Comparison of ENCODE assay signal across 13 cellular contexts in genomic region chr11:76771446-76772099, GRCh38. TPM values are rescaled to one million over a fixed set of nuclear protein-coding genes. Genes with fewer than 3 reads are reported as not detected.
DNase-seq lines count a peak whose midpoint lies in the region; ATAC-seq and TF ChIP-seq lines count a peak whose summit lies in the region.
"Had no signal": no experiment of that assay in that cellular context is flagged by ENCODE, and none has a peak within 500 bp of the region (broad histone marks: within the 10 kb centered on the region; RNA-seq: fewer than 3 reads in every experiment).

No MANE protein-coding gene starts in this region.

- H3K4me1 Mint-ChIP-seq in activated T-helper 1 cell treated with anti-CD3 and anti-CD28 coated beads, Interleukin-12 subunit alpha, Interleukin-12 subunit beta, Interleukin-2, Interleukin-4 antibody, amounts not matched to agents 30 ng/mL and 10 ng/mL and 1 ng/mL, durations not matched to agents 14 hours and 24 hours and 36 hours (ENCODE audit: low read depth), result peaks cover 43% of the 10 kb centered on the region
- H3K4me1 Mint-ChIP-seq: B cell had no signal

- H3K36me3 ChIP-seq in BLaER1 (no peaks in the 10 kb centered on the region), PC-3 (ENCODE audit: low read depth, low read length) (no peaks in the 10 kb centered on the region), esophagus squamous epithelium (no peaks in the 10 kb centered on the region), gastrocnemius medialis (no peaks in the 10 kb centered on the region)
- H3K36me3 ChIP-seq in effector memory CD4-positive, alpha-beta T cell (ENCODE audit: control insufficient read depth, insufficient read depth, low read length), result no peaks in the 10 kb centered on the region

- H3K36me3 Mint-ChIP-seq in activated T-helper 1 cell treated with anti-CD3 and anti-CD28 coated beads, Interleukin-12 subunit alpha, Interleukin-12 subunit beta, Interleukin-2, Interleukin-4 antibody, amounts not matched to agents 30 ng/mL and 10 ng/mL and 1 ng/mL, durations not matched to agents 14 hours and 24 hours and 36 hours (ENCODE audit: low read depth), result peaks cover 2% of the 10 kb centered on the region

- H3K9me3 ChIP-seq in BLaER1 (peaks cover 13% of the 10 kb centered on the region), PC-3 (ENCODE audit: low read length) (peaks cover 10% of the 10 kb centered on the region; the same call in 1 of the 2 replicates), esophagus squamous epithelium (peaks cover 0 to 10% (median 6%) of the 10 kb centered on the region in 3 donors), gastrocnemius medialis (peaks cover 0 to 3% (median 0%) of the 10 kb centered on the region in 3 donors)
- peaks cover 1% of the 10 kb centered on the region for H3K9me3 ChIP-seq in effector memory CD4-positive, alpha-beta T cell (ENCODE audit: control insufficient read depth, low read length)

- CTCF ChIA-PET in PC-3 (lab: Charles Lee), result no interaction called here

- H3K4me3 ChIP-seq in BLaER1 (no peak overlapping the region), PC-3 (ENCODE audit: low read length) (no peak overlapping the region; the same call in 1 of the 2 replicates), esophagus squamous epithelium (no peak overlapping the region), gastrocnemius medialis (no peak overlapping the region)
- no peak overlapping the region for H3K4me3 ChIP-seq in effector memory CD4-positive, alpha-beta T cell (ENCODE audit: insufficient read depth, low read depth, low read length, poor library complexity, severe bottlenecking)

- H3K9me3 Mint-ChIP-seq in activated T-helper 1 cell treated with anti-CD3 and anti-CD28 coated beads, Interleukin-12 subunit alpha, Interleukin-12 subunit beta, Interleukin-2, Interleukin-4 antibody, amounts not matched to agents 30 ng/mL and 10 ng/mL and 1 ng/mL, durations not matched to agents 14 hours and 24 hours and 36 hours, result peaks cover 9% of the 10 kb centered on the region

- no peak for TF ChIP-seq POLR2A in esophagus squamous epithelium (IDR thresholded peaks at IDR 0.05)
- TF ChIP-seq POLR2A in gastrocnemius medialis (IDR thresholded peaks at IDR 0.05), result no peak

- H3K27me3 ChIP-seq in BLaER1 (no peaks in the 10 kb centered on the region), PC-3 (ENCODE audit: low read length) (no peaks in the 10 kb centered on the region), esophagus squamous epithelium (no peaks in the 10 kb centered on the region), gastrocnemius medialis (no peaks in the 10 kb centered on the region)
- H3K27me3 ChIP-seq in effector memory CD4-positive, alpha-beta T cell (replicated peaks; ENCODE audit: control insufficient read depth, insufficient read depth, low read length, poor library complexity, severe bottlenecking), result no peaks in the 10 kb centered on the region

- H3K4me1 ChIP-seq in BLaER1, result peaks cover 63% of the 10 kb centered on the region
- peaks cover 37% of the 10 kb centered on the region for H3K4me1 ChIP-seq in PC-3 (ENCODE audit: insufficient read depth, low read length)
- peaks cover 64 to 87% (median 65%) of the 10 kb centered on the region in 3 donors for H3K4me1 ChIP-seq in esophagus squamous epithelium
- H3K4me1 ChIP-seq in gastrocnemius medialis, result peaks cover 43 to 53% of the 10 kb centered on the region in 2 donors
- H3K4me1 ChIP-seq in effector memory CD4-positive, alpha-beta T cell (ENCODE audit: control insufficient read depth, insufficient read depth, low read length, poor library complexity, severe bottlenecking), result peaks cover 21% of the 10 kb centered on the region

- intact Hi-C loops in PC-3 (cut with micrococcal nuclease) (no loop called here), esophagus squamous epithelium (cut with DNase I) (no loop called here), gastrocnemius medialis (cut with DNase I; ENCODE audit: low total_unique reads) (loop anchor here (2.0 kb wide), 1 partner anchor 13 kb away; no protein-coding TSS in a partner anchor)
- intact Hi-C loops in activated T-helper 1 cell treated with anti-CD3 and anti-CD28 coated beads, Interleukin-12 subunit alpha, Interleukin-12 subunit beta, Interleukin-2, Interleukin-4 antibody, amounts not matched to agents 30 ng/mL and 10 ng/mL and 1 ng/mL, durations not matched to agents 14 hours and 24 hours and 36 hours (cut with micrococcal nuclease), result no loop called here

- no peaks in the 10 kb centered on the region for H3K79me2 ChIP-seq in PC-3 (ENCODE audit: low read length)

- no peak overlapping the region for H3K4me3 Mint-ChIP-seq in activated T-helper 1 cell treated with anti-CD3 and anti-CD28 coated beads, Interleukin-12 subunit alpha, Interleukin-12 subunit beta, Interleukin-2, Interleukin-4 antibody, amounts not matched to agents 30 ng/mL and 10 ng/mL and 1 ng/mL, durations not matched to agents 14 hours and 24 hours and 36 hours
- H3K4me3 Mint-ChIP-seq: activated T-cell treated with anti-CD3 and anti-CD28 coated beads, Interleukin-2, amount 50 U/mL, for 24 hours; B cell; naive B cell had no signal

- ATAC-seq in PC-3 (no peak), gastrocnemius medialis (no peak)

- H3K4me2 ChIP-seq in BLaER1, result peak overlapping the region; percentile 51
- H3K4me2 ChIP-seq in PC-3 (ENCODE audit: low read length), result peak overlapping the region; percentile 58

- DNase-seq in PC-3 (no peak), esophagus squamous epithelium (lab: John Stamatoyannopoulos, UW) (no peak), gastrocnemius medialis (no peak), NCI-H2081 treated with DMSO at 0.1 percent for 48 hours (lab: John Stamatoyannopoulos, UW) (no peak), NCI-H1417 treated with DMSO at 0.1 percent for 48 hours (lab: John Stamatoyannopoulos, UW) (no peak)
- no peak for DNase-seq in effector memory CD4-positive, alpha-beta T cell
- no peak for DNase-seq in activated T-helper 1 cell treated with anti-CD3 and anti-CD28 coated beads, Interleukin-12 subunit alpha, Interleukin-12 subunit beta, Interleukin-2, Interleukin-4 antibody, amounts not matched to agents 30 ng/mL and 10 ng/mL and 1 ng/mL, durations not matched to agents 14 hours and 24 hours and 36 hours (ENCODE audit: low spot score)
- DNase-seq: activated T-cell treated with anti-CD3 and anti-CD28 coated beads, Interleukin-2, amount 50 U/mL, for 24 hours; naive B cell; NCI-H2227 treated with DMSO at 0.1 percent for 48 hours; SHP77 had no signal

- POLR2A ChIA-PET in PC-3 (lab: Charles Lee; ENCODE audit: unreplicated experiment), result no interaction called here

- BruUV-seq in PC-3 (replicated peaks; lab: Mats Ljungman, UMichigan), result no TSS peak

- no peak overlapping the region for H2AFZ ChIP-seq in PC-3 (ENCODE audit: low read length)

- no peaks in the 10 kb centered on the region for H3F3A ChIP-seq in PC-3 (ENCODE audit: low read length, unreplicated experiment)

- H3K9ac ChIP-seq in BLaER1 (no peak overlapping the region), PC-3 (ENCODE audit: low read length) (peak overlapping the region; percentile 53)

- H4K20me1 ChIP-seq in BLaER1 (no peaks in the 10 kb centered on the region), PC-3 (ENCODE audit: low read length) (no peaks in the 10 kb centered on the region)

- H3K27ac ChIP-seq in BLaER1 (peak overlapping the region; percentile 43), PC-3 (ENCODE audit: low read length) (peak overlapping the region; percentile 91), esophagus squamous epithelium (peak overlapping the region; percentile 74 to 86 (median 84)), gastrocnemius medialis (peak overlapping the region; percentile 27 to 77 (median 34))
- H3K27ac ChIP-seq in effector memory CD4-positive, alpha-beta T cell (ENCODE audit: insufficient read depth, low read length, poor library complexity, severe bottlenecking), result no peak overlapping the region

- peaks cover 1% of the 10 kb centered on the region for H3K27me3 Mint-ChIP-seq in activated T-helper 1 cell treated with anti-CD3 and anti-CD28 coated beads, Interleukin-12 subunit alpha, Interleukin-12 subunit beta, Interleukin-2, Interleukin-4 antibody, amounts not matched to agents 30 ng/mL and 10 ng/mL and 1 ng/mL, durations not matched to agents 14 hours and 24 hours and 36 hours (ENCODE audit: insufficient read depth)

- in situ Hi-C loops in gastrocnemius medialis (cut with MboI; ENCODE audit: low sequenced_read_pairs in 4 of 4), result no loop called here

- no peak overlapping the region for H3K27ac Mint-ChIP-seq in activated T-helper 1 cell treated with anti-CD3 and anti-CD28 coated beads, Interleukin-12 subunit alpha, Interleukin-12 subunit beta, Interleukin-2, Interleukin-4 antibody, amounts not matched to agents 30 ng/mL and 10 ng/mL and 1 ng/mL, durations not matched to agents 14 hours and 24 hours and 36 hours
- H3K27ac Mint-ChIP-seq: activated T-cell treated with anti-CD3 and anti-CD28 coated beads, Interleukin-2, amount 50 U/mL, for 24 hours; B cell had no signal

- H3K9me2 ChIP-seq in PC-3 (replicated peaks; ENCODE audit: low read length), result no peaks in the 10 kb centered on the region

- TF ChIP-seq CTCF in PC-3 (conservative IDR thresholded peaks at IDR 0.05; ENCODE audit: low read depth, low read length) (no peak), esophagus squamous epithelium (IDR thresholded peaks at IDR 0.05) (no peak), gastrocnemius medialis (IDR thresholded peaks at IDR 0.05 in 4 of 5, conservative IDR thresholded peaks at IDR 0.05 in 1 of 5) (no peak)

- 58 to 61% methylated on average over 8 of the region's 8 CpGs for WGBS in esophagus squamous epithelium, 2 donors

RNA-seq across cellular contexts. Expression of gene TSKU, which starts 11.6 kb away (rescaled TPM):
- 32.1 and 39.2 TPM in 2 replicates for total RNA-seq in PC-3 (2014; rRNA removed)
- 10 to 100 TPM; 51.4 to 95.9 (median 88.4) TPM for total RNA-seq in esophagus squamous epithelium
- 10 to 100 TPM; 10.2 to 23.9 (median 15.8) TPM for total RNA-seq in gastrocnemius medialis
- total RNA-seq in activated T-helper 1 cell treated with anti-CD3 and anti-CD28 coated beads, Interleukin-12 subunit alpha, Interleukin-12 subunit beta, Interleukin-2, Interleukin-4 antibody, amounts not matched to agents 30 ng/mL and 10 ng/mL and 1 ng/mL, durations not matched to agents 14 hours and 24 hours and 36 hours, result 0.91 and 1.1 TPM in 2 replicates
- total RNA-seq: B cell had no signal
